18 cellular contexts compared by ENCODE assay signal in the genomic region with DNA sequence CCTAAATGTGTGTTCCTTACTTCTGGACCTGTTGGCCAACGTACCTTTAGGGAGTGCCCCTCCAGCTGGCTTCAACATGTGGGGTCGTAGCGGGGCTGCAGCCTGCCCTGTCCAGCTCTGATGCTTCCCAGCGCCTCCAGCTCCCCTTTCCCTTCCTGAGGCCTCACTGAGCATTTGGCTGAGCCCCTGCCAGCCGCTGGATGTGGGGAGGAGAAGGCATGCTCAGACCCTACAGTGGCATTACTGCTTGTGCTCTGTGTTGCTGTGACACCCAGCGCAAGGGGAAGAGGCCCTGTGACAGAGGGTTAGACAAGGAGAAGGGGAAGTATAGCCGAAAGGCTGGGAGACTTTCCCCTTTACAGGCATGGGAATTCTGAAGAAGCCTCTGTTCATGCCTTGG.
DNase-seq lines count a peak whose midpoint lies in the region; ATAC-seq and TF ChIP-seq lines count a peak whose summit lies in the region.
"Had no signal": no experiment of that assay in that cellular context is flagged by ENCODE, and none has a peak within 500 bp of the region (broad histone marks: within the 10 kb centered on the region; RNA-seq: fewer than 3 reads in every experiment).

No MANE protein-coding gene starts in this region.

- H3K36me3 Mint-ChIP-seq in CD8-positive, alpha-beta T cell, result peaks cover 91% of the 10 kb centered on the region

- no peaks in the 10 kb centered on the region for H3K9me3 ChIP-seq in CD8-positive, alpha-beta T cell (ENCODE audit: low read length)
- no peaks in the 10 kb centered on the region for H3K9me3 ChIP-seq in colonic mucosa
- H3K9me3 ChIP-seq: body of pancreas, thoracic aorta had no signal

- H3K9me3 Mint-ChIP-seq in CD8-positive, alpha-beta T cell, result peaks cover 5% of the 10 kb centered on the region

- no peak overlapping the region for H3K4me3 Mint-ChIP-seq in CD8-positive, alpha-beta T cell
- H3K4me3 Mint-ChIP-seq: activated T-helper 1 cell treated with anti-CD3 and anti-CD28 coated beads, Interleukin-12 subunit alpha, Interleukin-12 subunit beta, Interleukin-2, Interleukin-4 antibody, amounts not matched to agents 30 ng/mL and 10 ng/mL and 1 ng/mL, durations not matched to agents 14 hours and 24 hours and 36 hours had no signal

- H3K27me3 Mint-ChIP-seq in CD8-positive, alpha-beta T cell (ENCODE audit: low read depth), result no peaks in the 10 kb centered on the region

- no peak overlapping the region for H3K9ac ChIP-seq in colonic mucosa (ENCODE audit: low read depth in 2 of 2, low read length in 2 of 2)
- H3K9ac ChIP-seq: BLaER1, KMS-11 had no signal

- ATAC-seq in CD8-positive, alpha-beta T cell, result no peak
- ATAC-seq in HG02623 (IDR thresholded peaks at IDR 0.05; ENCODE audit: unreplicated experiment) (no peak), GM19455 (IDR thresholded peaks at IDR 0.05; ENCODE audit: unreplicated experiment) (no peak)
- ATAC-seq: activated CD4-positive, CD25-positive, alpha-beta regulatory T cell treated with anti-CD3 and anti-CD28 coated beads, Interleukin-2, amount 50 U/mL, for 24 hours; body of pancreas; GM12878 had no signal

- H3K4me3 ChIP-seq in ACC112 (ENCODE audit: low read depth, low read length), result no peak overlapping the region
- H3K4me3 ChIP-seq in CD8-positive, alpha-beta T cell (ENCODE audit: low read depth, low read length), result no peak overlapping the region
- H3K4me3 ChIP-seq in colonic mucosa, result no peak overlapping the region
- H3K4me3 ChIP-seq: BLaER1, body of pancreas, GM12878, PC-9, thoracic aorta had no signal

- H3K27ac Mint-ChIP-seq in CD8-positive, alpha-beta T cell, result peak overlapping the region; percentile 97
- H3K27ac Mint-ChIP-seq: activated T-helper 1 cell treated with anti-CD3 and anti-CD28 coated beads, Interleukin-12 subunit alpha, Interleukin-12 subunit beta, Interleukin-2, Interleukin-4 antibody, amounts not matched to agents 30 ng/mL and 10 ng/mL and 1 ng/mL, durations not matched to agents 14 hours and 24 hours and 36 hours had no signal

- H3K4me1 Mint-ChIP-seq in CD8-positive, alpha-beta T cell (ENCODE audit: low read depth), result peaks cover 80% of the 10 kb centered on the region

- H3K36me3 ChIP-seq in ACC112 (ENCODE audit: insufficient read depth, low read length), result no peaks in the 10 kb centered on the region
- peaks cover 23% of the 10 kb centered on the region for H3K36me3 ChIP-seq in CD8-positive, alpha-beta T cell (ENCODE audit: insufficient read depth, low read length)
- H3K36me3 ChIP-seq in colonic mucosa, result no peaks in the 10 kb centered on the region
- H3K36me3 ChIP-seq: thoracic aorta had no signal

- no peak overlapping the region for H2AFZ ChIP-seq in ACC112 (ENCODE audit: low read length, unreplicated experiment)
- H2AFZ ChIP-seq: PC-9 had no signal

- peak overlapping the region; percentile 98 for H3K27ac ChIP-seq in ACC112 (ENCODE audit: low read depth, low read length)
- no peak overlapping the region for H3K27ac ChIP-seq in CD8-positive, alpha-beta T cell (ENCODE audit: low read depth, low read length)
- no peak overlapping the region for H3K27ac ChIP-seq in colonic mucosa
- H3K27ac ChIP-seq: BLaER1, body of pancreas, KMS-11 had no signal

- CTCF ChIA-PET in CD8-positive, alpha-beta T cell (lab: Charles Lee), result interaction anchor here (0.9 to 2.1 kb wide), 3 partner anchors 8 to 370 kb away, joined by 3 to 7 read pairs (median 4); no protein-coding TSS in a partner anchor

- peaks cover 75% of the 10 kb centered on the region for H3K4me1 ChIP-seq in ACC112 (ENCODE audit: control insufficient read depth, insufficient read depth, low read length, unreplicated experiment)
- H3K4me1 ChIP-seq in CD8-positive, alpha-beta T cell (ENCODE audit: insufficient read depth, low read length), result peaks cover 55% of the 10 kb centered on the region
- peaks cover 6% of the 10 kb centered on the region for H3K4me1 ChIP-seq in colonic mucosa

- POLR2A ChIA-PET in CD8-positive, alpha-beta T cell (lab: Charles Lee), result interaction anchor here (0.9 to 1.3 kb wide), 2 partner anchors 45 to 244 kb away, joined by 3 read pairs; no protein-coding TSS in a partner anchor

- H3K27me3 ChIP-seq in ACC112 (ENCODE audit: insufficient read depth, low read length), result no peaks in the 10 kb centered on the region
- no peaks in the 10 kb centered on the region for H3K27me3 ChIP-seq in CD8-positive, alpha-beta T cell (ENCODE audit: insufficient read depth, low read length)
- H3K27me3 ChIP-seq in colonic mucosa, result no peaks in the 10 kb centered on the region
- H3K27me3 ChIP-seq: BLaER1, body of pancreas had no signal

- intact Hi-C loops in CD8-positive, alpha-beta T cell (cut with DNase I, micrococcal nuclease), result loop anchor here (5.0 to 10.0 kb wide), 3 partner anchors 35 to 660 kb away; no protein-coding TSS in a partner anchor
- intact Hi-C loops in colonic mucosa (cut with DNase I), result no loop called here

- H3K79me2 ChIP-seq in ACC112 (ENCODE audit: control insufficient read depth, insufficient read depth, low read length, unreplicated experiment), result peaks cover 82% of the 10 kb centered on the region

- peak in 1 of 7 experiments; percentile 44 for DNase-seq in CD8-positive, alpha-beta T cell
- DNase-seq in colonic mucosa (peak; percentile 16), mucosa of gallbladder (ENCODE audit: low spot score) (peak; percentile 9), SKM-1 treated with dmso at 0.1 percent for 144 hours (lab: John Stamatoyannopoulos, UW; ENCODE audit: unreplicated experiment) (no peak), NCI-H526 (lab: John Stamatoyannopoulos, UW) (no peak)
- DNase-seq: effector memory CD4-positive, alpha-beta T cell; NCI-H1436 treated with DMSO at 0.1 percent for 48 hours; PC-9 had no signal

- no peak for TF ChIP-seq CTCF in CD8-positive, alpha-beta T cell (IDR thresholded peaks at IDR 0.05)
- no peak for TF ChIP-seq CTCF in colonic mucosa (IDR thresholded peaks at IDR 0.05)

Comparison
In these comparisons a context has a peak if more than half of its experiments do, and no peak if none do; other contexts are left out.
1. DNase-seq: peak in colonic mucosa (single experiment) and mucosa of gallbladder (single experiment); none in SKM-1 treated with dmso at 0.1 percent for 144 hours (single experiment) and NCI-H526 (0 of 2).